In genomic region chr2:65294701-65295100, GRCh38 we compare ENCODE assay signal across 1 cellular context.
TF ChIP-seq lines count a peak whose summit lies in the region.

No MANE protein-coding gene starts in this region.

TF ChIP-seq in K562, 482 proteins besides CTCF, POLR2A, EP300 and RAD21 (continued from another document and continues in another):
- TF ChIP-seq ETS1 (conservative IDR thresholded peaks at IDR 0.05; ENCODE audit: control insufficient read depth, low read depth, low read length) (no peak), SRSF3 (IDR thresholded peaks at IDR 0.05; ENCODE audit: insufficient read depth, low read length) (no peak), ILK (tag; IDR thresholded peaks at IDR 0.05; ENCODE audit: borderline replicate concordance, low read depth) (no peak), SAP30 (IDR thresholded peaks at IDR 0.05; ENCODE audit: borderline replicate concordance, insufficient read depth, low read depth, low read length, poor library complexity, severe bottlenecking) (no peak), BRF1 (IDR thresholded peaks at IDR 0.05; ENCODE audit: borderline replicate concordance, extremely low read depth, insufficient read length) (no peak), ZHX1 (conservative IDR thresholded peaks at IDR 0.05; ENCODE audit: low read length) (no peak; the same call in 1 of the 2 replicates), SMC3 (conservative IDR thresholded peaks at IDR 0.05; ENCODE audit: insufficient read depth, low read depth, low read length) (no peak), ARID2 (IDR thresholded peaks at IDR 0.05) (0 out of 2 replicates have a peak, but pooled peaks have one; percentile 17), OTX1 (CRISPR knock-in tag; IDR thresholded peaks at IDR 0.05) (no peak), KLF13 (tag; IDR thresholded peaks at IDR 0.05; ENCODE audit: borderline replicate concordance, low read depth) (no peak), ZBTB1 (CRISPR knock-in tag; IDR thresholded peaks at IDR 0.05; ENCODE audit: borderline replicate concordance, low read depth) (no peak), SMARCE1 (IDR thresholded peaks at IDR 0.05) (peak; percentile 96), ZNF668 (CRISPR knock-in tag; IDR thresholded peaks at IDR 0.05) (no peak), ARID3B (CRISPR knock-in tag; IDR thresholded peaks at IDR 0.05; ENCODE audit: borderline replicate concordance) (no peak), YBX1 (IDR thresholded peaks at IDR 0.05) (no peak), ETV6 (IDR thresholded peaks at IDR 0.05; ENCODE audit: borderline replicate concordance in 1 of 2, low read depth in 2 of 2, low read length in 1 of 2) (no peak), ETV6 (CRISPR knock-in tag; IDR thresholded peaks at IDR 0.05; ENCODE audit: borderline replicate concordance) (no peak), E2F5 (CRISPR knock-in tag; IDR thresholded peaks at IDR 0.05) (no peak), RBM22 (IDR thresholded peaks at IDR 0.05; ENCODE audit: low read depth, low read length, poor library complexity, severe bottlenecking) (no peak), COPS2 (conservative IDR thresholded peaks at IDR 0.05) (no peak), CBFB (CRISPR knock-in tag; IDR thresholded peaks at IDR 0.05) (no peak), ZNF134 (CRISPR knock-in tag; conservative IDR thresholded peaks at IDR 0.05) (no peak), HDAC6 (IDR thresholded peaks at IDR 0.05; ENCODE audit: low read depth, low read length) (no peak), ZNF133 (CRISPR knock-in tag; IDR thresholded peaks at IDR 0.05) (no peak), HDGF (IDR thresholded peaks at IDR 0.05) (0 out of 2 replicates have a peak, but pooled peaks have one; percentile 24), FOXO4 (CRISPR knock-in tag; IDR thresholded peaks at IDR 0.05) (no peak), HDAC3 (IDR thresholded peaks at IDR 0.05; ENCODE audit: borderline replicate concordance, partially characterized antibody) (peak; percentile 41), ZNF184 (CRISPR knock-in tag; IDR thresholded peaks at IDR 0.05) (no peak), PREB (CRISPR knock-in tag; IDR thresholded peaks at IDR 0.05) (no peak), FIP1L1 (IDR thresholded peaks at IDR 0.05; ENCODE audit: low read depth, low read length, poor library complexity, severe bottlenecking) (no peak), ZNF24 (IDR thresholded peaks at IDR 0.05) (no peak), MTF1 (CRISPR knock-in tag; IDR thresholded peaks at IDR 0.05; ENCODE audit: borderline replicate concordance) (no peak), ELK3 (CRISPR knock-in tag; IDR thresholded peaks at IDR 0.05) (no peak), SREBF1 (IDR thresholded peaks at IDR 0.05; ENCODE audit: borderline replicate concordance, low read depth, low read length) (no peak), PTRF (tag; IDR thresholded peaks at IDR 0.05) (no peak), TAF15 (IDR thresholded peaks at IDR 0.05; ENCODE audit: low read depth, low read length) (no peak), PRPF4 (IDR thresholded peaks at IDR 0.05; ENCODE audit: insufficient read depth, low read depth, low read length, poor library complexity, severe bottlenecking) (no peak), ZNF518B (CRISPR knock-in tag; IDR thresholded peaks at IDR 0.05) (no peak), ZMIZ1 (IDR thresholded peaks at IDR 0.05; ENCODE audit: low read depth in 2 of 2, low read length in 2 of 2) (0 out of 4 replicates have a peak, but pooled peaks of 1 of the 2 experiments have one; percentile 35), ZBTB7A (IDR thresholded peaks at IDR 0.05; ENCODE audit: borderline replicate concordance, control insufficient read depth, low read depth, low read length) (peak; percentile 32; the same call in 1 of the 2 replicates), GTF3C2 (IDR thresholded peaks at IDR 0.05; ENCODE audit: borderline replicate concordance, extremely low read depth, insufficient read length) (no peak), KLF10 (CRISPR knock-in tag; IDR thresholded peaks at IDR 0.05) (no peak)
